In the genomic region with DNA sequence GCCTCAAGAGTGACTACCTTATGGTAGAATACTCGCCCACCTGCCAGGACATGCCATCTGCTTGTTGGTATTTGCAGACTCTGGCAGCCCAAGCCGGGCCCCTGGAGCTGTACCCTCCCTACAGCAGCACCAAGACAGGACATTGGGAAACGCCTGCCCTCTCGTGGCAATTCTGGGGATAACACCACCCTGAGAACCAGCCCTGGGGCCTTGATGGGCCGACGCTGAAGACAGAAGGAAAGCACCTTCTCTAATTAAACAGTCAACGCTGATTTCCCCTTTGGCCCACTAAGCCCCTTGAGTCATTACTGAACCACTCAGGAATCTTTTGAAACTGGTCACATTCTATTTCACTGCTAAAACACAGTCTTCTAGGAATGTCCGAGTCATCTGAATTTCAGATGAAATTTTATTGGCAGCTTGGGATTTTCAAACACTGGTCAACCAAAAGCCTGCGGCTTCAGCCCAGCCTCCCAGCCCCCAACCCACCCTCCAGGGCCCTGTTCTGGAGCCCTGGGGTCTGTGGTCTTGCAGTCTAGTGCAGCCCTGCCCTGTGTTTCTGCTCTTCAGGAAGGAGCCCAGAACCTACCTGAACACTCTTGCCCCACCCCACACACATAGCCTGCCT, we compare ENCODE assay signal across 8 cellular contexts.
DNase-seq lines count a peak whose midpoint lies in the region; ATAC-seq lines count a peak whose summit lies in the region.

No MANE protein-coding gene starts in this region.

- H3K9me3 Mint-ChIP-seq in memory B cell: no peaks in the 10 kb centered on the region

- peaks cover 3% of the 10 kb centered on the region for H3K27me3 Mint-ChIP-seq in memory B cell

- H3K4me1 Mint-ChIP-seq in memory B cell: peaks cover 9% of the 10 kb centered on the region

- DNase-seq in Ammon's horn (ENCODE audit: low spot score) (peak; percentile 76), NCI-H526 treated with DMSO at 0.1 percent for 48 hours (lab: John Stamatoyannopoulos, UW) (peak; percentile 56), memory B cell (ENCODE audit: low spot score in 2 of 2) (peak; percentile 79 to 86)
- peak; percentile 91 to 93 for DNase-seq in activated CD4-positive, alpha-beta T cell treated with anti-CD3 and anti-CD28 coated beads, Interleukin-2, amount 50 U/mL, for 48 hours
- peak; percentile 58 for DNase-seq in effector CD4-positive, alpha-beta T cell
- peak; percentile 37 to 46 for DNase-seq in stimulated activated CD8-positive, alpha-beta memory T cell treated with anti-CD3 and anti-CD28 coated beads, Interleukin-15, amount 100 ng/mL, for 4 hours (ENCODE audit: low read depth in 2 of 2)

- peak overlapping the region; percentile 51 for H3K4me3 Mint-ChIP-seq in memory B cell

- no peaks in the 10 kb centered on the region for H3K36me3 Mint-ChIP-seq in memory B cell

- ATAC-seq in GM18870 (IDR thresholded peaks at IDR 0.05; ENCODE audit: unreplicated experiment) (peak; percentile 78), HG03103 (IDR thresholded peaks at IDR 0.05; ENCODE audit: low read depth, unreplicated experiment) (peak; percentile 63), memory B cell (ENCODE audit: low read depth) (peak; percentile 92)

- H3K27ac Mint-ChIP-seq in memory B cell: no peak overlapping the region

Comparison
In these comparisons a context has a peak if more than half of its experiments do, and no peak if none do; other contexts are left out.
1. Peak in every context shown above with its lines: DNase-seq and ATAC-seq.
2. DNase-seq: peak in every context shown above with its lines; median percentile 92 in activated CD4-positive, alpha-beta T cell treated with anti-CD3 and anti-CD28 coated beads, Interleukin-2, amount 50 U/mL, for 48 hours; 82 in memory B cell; 76 in Ammon's horn; 58 in effector CD4-positive, alpha-beta T cell; 56 in NCI-H526 treated with DMSO at 0.1 percent for 48 hours; 42 in stimulated activated CD8-positive, alpha-beta memory T cell treated with anti-CD3 and anti-CD28 coated beads, Interleukin-15, amount 100 ng/mL, for 4 hours.